In genomic region chr12:28537474-28537873, GRCh38 we compare ENCODE assay signal across 22 cellular contexts.
DNase-seq lines count a peak whose midpoint lies in the region; ATAC-seq and TF ChIP-seq lines count a peak whose summit lies in the region.
"Had no signal": no experiment of that assay in that cellular context is flagged by ENCODE, and none has a peak within 500 bp of the region (broad histone marks: within the 10 kb centered on the region; RNA-seq: fewer than 3 reads in every experiment).

No MANE protein-coding gene starts in this region.

- TF ChIP-seq CTCF in HFFc6 (IDR thresholded peaks at IDR 0.05) (no peak), choroid plexus epithelial cell (conservative IDR thresholded peaks at IDR 0.05; ENCODE audit: low read depth, low read length) (no peak), uterus (IDR thresholded peaks at IDR 0.05) (no peak), psoas muscle (IDR thresholded peaks at IDR 0.05) (no peak)

- H2BK120ac ChIP-seq in mesenchymal stem cell (ENCODE audit: low read depth, low read length), result no peak overlapping the region

- 83% methylated on average over 1 of the region's 1 CpG for WGBS in mesenchymal stem cell
- 96 to 100% (median 99%) methylated on average over 1 of the region's 1 CpG for WGBS in psoas muscle, 3 donors

- H4K91ac ChIP-seq in mesenchymal stem cell (ENCODE audit: low read length), result no peak overlapping the region

- H3K9me3 ChIP-seq in mesenchymal stem cell (ENCODE audit: control insufficient read depth, low read length), result peaks cover 3% of the 10 kb centered on the region
- no peaks in the 10 kb centered on the region for H3K9me3 ChIP-seq in uterus
- H3K9me3 ChIP-seq in psoas muscle, result no peaks in the 10 kb centered on the region
- H3K9me3 ChIP-seq: Peyer's patch, SJSA1 had no signal

- H2BK12ac ChIP-seq in mesenchymal stem cell (ENCODE audit: low read length in 2 of 2), result no peak overlapping the region

- H4K8ac ChIP-seq in mesenchymal stem cell (ENCODE audit: low read length), result no peak overlapping the region

- no peak overlapping the region for H3K23ac ChIP-seq in mesenchymal stem cell (ENCODE audit: low read length in 2 of 2)

- ATAC-seq in psoas muscle (no peak), HG03571 (IDR thresholded peaks at IDR 0.05; ENCODE audit: unreplicated experiment) (no peak)
- ATAC-seq: CD8-positive, alpha-beta T cell had no signal

- H3K79me1 ChIP-seq in mesenchymal stem cell (replicated peaks; ENCODE audit: low read length, poor library complexity, severe bottlenecking), result no peaks in the 10 kb centered on the region

- H2AFZ ChIP-seq in mesenchymal stem cell (ENCODE audit: low read depth, low read length), result no peak overlapping the region

- H3K27me3 Mint-ChIP-seq in HFFc6 (ENCODE audit: insufficient read depth), result no peaks in the 10 kb centered on the region

- TF ChIP-seq POLR2A in uterus (IDR thresholded peaks at IDR 0.05), result no peak

- H3K27ac ChIP-seq in mesenchymal stem cell (ENCODE audit: low read length, poor library complexity, severe bottlenecking), result no peak overlapping the region
- H3K27ac ChIP-seq in uterus, result peak overlapping the region; percentile 3 to 73
- H3K27ac ChIP-seq in psoas muscle, result no peak overlapping the region
- H3K27ac ChIP-seq: KMS-11, Peyer's patch, SJSA1 had no signal

- H3K36me3 Mint-ChIP-seq in HFFc6 (ENCODE audit: low read depth), result peaks cover 5% of the 10 kb centered on the region

- H3K4me1 ChIP-seq in mesenchymal stem cell (ENCODE audit: control insufficient read depth, insufficient read depth, low read depth, low read length) (peaks cover 3% of the 10 kb centered on the region), uterus (no peaks in the 10 kb centered on the region), psoas muscle (no peaks in the 10 kb centered on the region)
- H3K4me1 ChIP-seq: Peyer's patch had no signal

- peaks cover 4% of the 10 kb centered on the region for H3K9me3 Mint-ChIP-seq in HFFc6
- H3K9me3 Mint-ChIP-seq: CD8-positive, alpha-beta T cell had no signal

- no peak for DNase-seq in HFFc6
- peak; percentile 26 for DNase-seq in choroid plexus epithelial cell (ENCODE audit: low read depth)
- DNase-seq in mesenchymal stem cell, result peak; percentile 26
- DNase-seq in uterus, result no peak
- DNase-seq in psoas muscle, result no peak
- no peak for DNase-seq in SK-N-DZ (ENCODE audit: low spot score)
- DNase-seq: AML-193; C1 segment of cervical spinal cord; Calu3; CD8-positive, alpha-beta T cell; EL; GF-D8; H7; NCI-H1417; NCI-H1694 treated with DMSO at 0.1 percent for 48 hours; NCI-H2081 treated with DMSO at 0.1 percent for 48 hours; NCI-H2171 treated with DMSO at 0.1 percent for 48 hours; NCI-H526; Peyer's patch had no signal

- H3K27me3 ChIP-seq in mesenchymal stem cell (ENCODE audit: control insufficient read depth in 1 of 2, insufficient read depth in 1 of 2, low read length in 2 of 2) (no peaks in the 10 kb centered on the region), uterus (no peaks in the 10 kb centered on the region), psoas muscle (ENCODE audit: insufficient read depth in 3 of 3, low read length in 2 of 3) (no peaks in the 10 kb centered on the region)
- H3K27me3 ChIP-seq: Peyer's patch, SJSA1 had no signal

- no peak overlapping the region for H3K4me2 ChIP-seq in mesenchymal stem cell (ENCODE audit: low read length, poor library complexity, severe bottlenecking)
- H3K4me2 ChIP-seq: KMS-11 had no signal

- no peak overlapping the region for H3K4me3 ChIP-seq in choroid plexus epithelial cell (ENCODE audit: low read depth, low read length)
- H3K4me3 ChIP-seq in mesenchymal stem cell (ENCODE audit: insufficient read depth in 1 of 2, low read depth in 1 of 2, low read length in 2 of 2), result no peak overlapping the region
- H3K4me3 ChIP-seq in uterus, result no peak overlapping the region
- no peak overlapping the region for H3K4me3 ChIP-seq in psoas muscle
- H3K4me3 ChIP-seq: Peyer's patch, SJSA1 had no signal

- H2AK5ac ChIP-seq in mesenchymal stem cell (ENCODE audit: low read length, severe bottlenecking), result no peak overlapping the region

- H3K4me1 Mint-ChIP-seq in HFFc6 (ENCODE audit: low read depth), result peaks cover 49% of the 10 kb centered on the region

- no peak overlapping the region; the same call in 1 of the 2 replicates for H3K4me3 Mint-ChIP-seq in HFFc6
- H3K4me3 Mint-ChIP-seq: CD8-positive, alpha-beta T cell had no signal

- intact Hi-C loops in uterus (cut with DNase I; ENCODE audit: low total_unique reads), result no loop called here
- intact Hi-C loops in psoas muscle (cut with DNase I), result no loop called here

- peak overlapping the region; percentile 44 for H3K27ac Mint-ChIP-seq in HFFc6
- H3K27ac Mint-ChIP-seq: CD8-positive, alpha-beta T cell had no signal

- H3K36me3 ChIP-seq in mesenchymal stem cell (ENCODE audit: control insufficient read depth in 1 of 2, insufficient read depth in 2 of 2, low read depth in 1 of 2, low read length in 2 of 2) (no peaks in the 10 kb centered on the region), uterus (no peaks in the 10 kb centered on the region), psoas muscle (ENCODE audit: insufficient read depth in 1 of 2, low read depth in 1 of 2) (no peaks in the 10 kb centered on the region)
- H3K36me3 ChIP-seq: Peyer's patch, SJSA1 had no signal

- no peak overlapping the region for H3K18ac ChIP-seq in mesenchymal stem cell (ENCODE audit: low read depth in 1 of 2, low read length in 2 of 2)

- no peak overlapping the region for H2BK15ac ChIP-seq in mesenchymal stem cell (ENCODE audit: low read depth, poor library complexity, severe bottlenecking)

- H3K9ac ChIP-seq in mesenchymal stem cell (ENCODE audit: low read length), result peak overlapping the region; percentile 71
- H3K9ac ChIP-seq: KMS-11 had no signal

- no peak overlapping the region for H3K14ac ChIP-seq in mesenchymal stem cell (ENCODE audit: low read length in 2 of 2)

- no peak overlapping the region for H3K4ac ChIP-seq in mesenchymal stem cell (ENCODE audit: low read depth in 1 of 2, low read length in 2 of 2)

- H2BK5ac ChIP-seq in mesenchymal stem cell (ENCODE audit: low read depth, low read length, poor library complexity, severe bottlenecking), result no peak overlapping the region

Comparison
In these comparisons a context has a peak if more than half of its experiments do, and no peak if none do; other contexts are left out.
1. DNase-seq: peak in choroid plexus epithelial cell (single experiment) and mesenchymal stem cell (single experiment); none in HFFc6 (single experiment), uterus (0 of 2), psoas muscle (0 of 2) and SK-N-DZ (single experiment).
2. H3K27ac ChIP-seq: peak in uterus (2 of 2); none in mesenchymal stem cell (single experiment) and psoas muscle (single experiment).